ENCODE assay signal across 12 cellular contexts in the genomic region with DNA sequence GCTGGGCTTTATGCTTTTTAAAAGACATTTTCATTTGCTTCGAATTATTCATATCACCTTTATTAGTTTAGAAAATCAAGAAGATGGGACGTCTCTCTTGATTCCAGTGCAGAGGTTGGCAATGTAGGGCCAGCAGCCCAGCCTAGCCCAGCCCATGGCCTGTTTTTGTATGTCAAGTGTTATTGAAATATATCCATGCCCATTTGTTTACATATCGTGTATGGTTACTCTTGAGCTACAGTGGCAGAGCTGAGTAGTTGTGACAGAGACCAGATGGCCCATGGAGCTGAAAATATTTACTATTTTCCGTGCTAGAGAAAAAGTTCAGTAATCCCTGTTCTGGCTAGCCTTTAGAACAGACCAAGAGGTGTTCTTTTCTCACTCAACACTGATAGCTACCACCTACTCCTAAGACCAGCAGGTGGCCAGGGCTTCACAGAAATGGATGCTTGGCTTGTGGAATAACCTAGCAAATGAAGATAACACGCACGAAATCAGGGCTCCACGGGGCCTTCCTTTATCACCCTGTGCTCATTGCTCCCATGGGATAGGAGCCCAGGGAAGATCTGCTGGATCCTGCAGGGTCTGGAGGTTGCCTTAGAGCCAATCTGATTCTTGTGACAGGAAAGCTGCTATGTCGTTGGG.
"Had no signal": no experiment of that assay in that cellular context is flagged by ENCODE, and none has a peak within 500 bp of the region (broad histone marks: within the 10 kb centered on the region; RNA-seq: fewer than 3 reads in every experiment).

No MANE protein-coding gene starts in this region.

- H3K4me1 ChIP-seq: lower lobe of right lung, prostate gland, transverse colon, vagina had no signal

- H3K9me3 ChIP-seq: lower lobe of right lung, prostate gland, transverse colon, vagina had no signal

- ATAC-seq: lower lobe of right lung; sciatic nerve; stimulated activated naive CD8-positive, alpha-beta T cell treated with anti-CD3 and anti-CD28 coated beads, Interleukin-15, Interleukin-2, amounts not matched to agents 100 U/mL and 50 U/mL, for 24 hours had no signal

- H3K4me3 ChIP-seq: lower lobe of right lung, prostate gland, transverse colon, vagina had no signal

- H3K27ac ChIP-seq: lower lobe of right lung, prostate gland, transverse colon, vagina had no signal

- H3K36me3 ChIP-seq: lower lobe of right lung, prostate gland, transverse colon, vagina had no signal

- DNase-seq: activated naive CD8-positive, alpha-beta T cell treated with anti-CD3 and anti-CD28 coated beads for 36 hours; cortex of kidney; effector CD4-positive, alpha-beta T cell; foreskin fibroblast; glutamatergic neuron; immature natural killer cell; lower lobe of right lung; stimulated activated naive CD8-positive, alpha-beta T cell treated with anti-CD3 and anti-CD28 coated beads, Interleukin-15, Interleukin-2, amounts not matched to agents 100 U/mL and 50 U/mL, for 24 hours; transverse colon had no signal

- H3K27me3 ChIP-seq: transverse colon, vagina had no signal
